In the genomic region with DNA sequence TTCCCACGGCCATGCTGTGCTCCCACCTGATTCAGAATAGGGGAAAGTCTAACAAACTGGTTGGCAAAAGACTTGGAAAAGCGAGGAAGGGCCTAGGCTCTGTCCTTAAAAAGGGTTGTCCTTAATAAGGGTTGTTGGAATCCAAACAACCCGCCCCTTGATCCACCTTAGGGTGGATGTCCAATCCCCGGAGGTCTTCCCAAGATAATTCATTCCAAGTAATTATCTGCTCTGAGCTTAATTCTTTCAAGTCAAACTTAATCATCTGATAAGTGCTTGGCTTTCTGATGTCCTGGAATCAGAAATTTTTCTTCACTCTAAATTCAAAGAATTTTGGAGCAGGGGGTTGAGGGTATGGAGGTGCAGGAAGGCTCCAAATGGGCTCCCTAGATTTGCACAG, we compare ENCODE assay signal across 10 cellular contexts. TPM values are rescaled to one million over a fixed set of nuclear protein-coding genes. Genes with fewer than 3 reads are reported as not detected.
"Had no signal": no experiment of that assay in that cellular context is flagged by ENCODE, and none has a peak within 500 bp of the region (broad histone marks: within the 10 kb centered on the region; RNA-seq: fewer than 3 reads in every experiment).

KHDC1L (minus strand) TSS at position 101 of the 400 bp plus-strand sequence; CDS start at position 13, 88 bp downstream.

- H3K4me3 ChIP-seq: GM23248 had no signal

- H2AFZ ChIP-seq: GM23248 had no signal

- ATAC-seq: HepG2 had no signal

- H3K9ac ChIP-seq: GM23248 had no signal

- H3K27me3 Mint-ChIP-seq: IgD-negative memory B cell had no signal

- H3K4me3 Mint-ChIP-seq: HFFc6, IgD-negative memory B cell had no signal

- H3K9me3 Mint-ChIP-seq: IgD-negative memory B cell had no signal

- H3K27ac ChIP-seq: GM23248, HL-60 had no signal

- H3K27ac Mint-ChIP-seq: HFFc6 had no signal

- DNase-seq: GM23248, GOT3, H7, HCEC 1CT, HFFc6 had no signal

RNA-seq across cellular contexts. Expression of gene KHDC1L, which starts in this region (rescaled TPM):
- total RNA-seq: GM23248, H4, HepG2, HT1080 had no signal
- polyA plus RNA-seq: GM23248, HepG2, IgD-negative memory B cell had no signal
